1 cellular context compared by ENCODE assay signal in genomic region chrX:101390664-101391525, GRCh38.
A peak's percentile ranks its signal among the peaks of the same experiment; 100 is the strongest.
TF ChIP-seq lines count a peak whose summit lies in the region.

TSS of gene RPL36A (plus strand) at chrX:101391011. CDS start at chrX:101391044, 33 bp downstream.

TF ChIP-seq in HepG2, 621 proteins besides CTCF, POLR2A, EP300 and RAD21 (continued from another document and continues in another):
- no peak for TF ChIP-seq ZNF576 (CRISPR knock-in tag; IDR thresholded peaks at IDR 0.05)
- no peak for TF ChIP-seq HOXA9 (CRISPR knock-in tag; IDR thresholded peaks at IDR 0.05; ENCODE audit: borderline replicate concordance)
- no peak for TF ChIP-seq ZNF280B (CRISPR knock-in tag; IDR thresholded peaks at IDR 0.05; ENCODE audit: borderline replicate concordance)
- TF ChIP-seq HHEX (CRISPR knock-in tag; IDR thresholded peaks at IDR 0.05), result no peak
- TF ChIP-seq GABPA (IDR thresholded peaks at IDR 0.05; ENCODE audit: low read depth, low read length), result peak; percentile 64
- TF ChIP-seq GABPA (CRISPR knock-in tag; IDR thresholded peaks at IDR 0.05; ENCODE audit: low read depth), result peak; percentile 92
- TF ChIP-seq RXRA (CRISPR knock-in tag; IDR thresholded peaks at IDR 0.05), result no peak
- peak; percentile 36; the same call in 1 of the 2 replicates for TF ChIP-seq NRL (CRISPR knock-in tag; IDR thresholded peaks at IDR 0.05; ENCODE audit: borderline replicate concordance)
- TF ChIP-seq ZNF556 (CRISPR knock-in tag; IDR thresholded peaks at IDR 0.05; ENCODE audit: borderline replicate concordance), result no peak
- TF ChIP-seq DDIT3 (CRISPR knock-in tag; IDR thresholded peaks at IDR 0.05), result no peak
- TF ChIP-seq ZNF777 (CRISPR knock-in tag; IDR thresholded peaks at IDR 0.05), result no peak
- TF ChIP-seq HOXD1 (CRISPR knock-in tag; IDR thresholded peaks at IDR 0.05), result no peak
- TF ChIP-seq ZNF766 (CRISPR knock-in tag; IDR thresholded peaks at IDR 0.05; ENCODE audit: borderline replicate concordance), result no peak
- peak; percentile 81 for TF ChIP-seq SAP130 (CRISPR knock-in tag; IDR thresholded peaks at IDR 0.05; ENCODE audit: low read depth)
- TF ChIP-seq SOX13 (IDR thresholded peaks at IDR 0.05), result no peak
- TF ChIP-seq SOX13 (CRISPR knock-in tag; conservative IDR thresholded peaks at IDR 0.05 in 1 of 2, IDR thresholded peaks at IDR 0.05 in 1 of 2), result no peak
- TF ChIP-seq ZNF546 (CRISPR knock-in tag; conservative IDR thresholded peaks at IDR 0.05), result no peak
- 0 out of 2 replicates have a peak, but pooled peaks have one; percentile 24 for TF ChIP-seq ZNF724P (CRISPR knock-in tag; IDR thresholded peaks at IDR 0.05; ENCODE audit: borderline replicate concordance)
- no peak for TF ChIP-seq ZNF660 (CRISPR knock-in tag; IDR thresholded peaks at IDR 0.05; ENCODE audit: borderline replicate concordance, low read depth)
- no peak for TF ChIP-seq SRF (IDR thresholded peaks at IDR 0.05; ENCODE audit: low read depth, low read length)
- peak; percentile 83 for TF ChIP-seq DMAP1 (CRISPR knock-in tag; IDR thresholded peaks at IDR 0.05)
- TF ChIP-seq ERF (CRISPR knock-in tag; IDR thresholded peaks at IDR 0.05), result 0 out of 2 replicates have a peak, but pooled peaks have one; percentile 16
- TF ChIP-seq ZNF354B (CRISPR knock-in tag; IDR thresholded peaks at IDR 0.05), result no peak
- no peak for TF ChIP-seq RNF219 (CRISPR knock-in tag; IDR thresholded peaks at IDR 0.05)
- TF ChIP-seq E2F1 (CRISPR knock-in tag; IDR thresholded peaks at IDR 0.05), result no peak
- TF ChIP-seq KDM4B (CRISPR knock-in tag; IDR thresholded peaks at IDR 0.05), result no peak
- peak; percentile 73; the same call in 1 of the 2 replicates for TF ChIP-seq ZNF350 (CRISPR knock-in tag; IDR thresholded peaks at IDR 0.05; ENCODE audit: borderline replicate concordance, low read depth)
- TF ChIP-seq ZNF883 (CRISPR knock-in tag; IDR thresholded peaks at IDR 0.05; ENCODE audit: not compliant biosample characterization), result no peak
- peak; percentile 45 for TF ChIP-seq HOXA3 (CRISPR knock-in tag; IDR thresholded peaks at IDR 0.05)
- TF ChIP-seq CREBL2 (CRISPR knock-in tag; IDR thresholded peaks at IDR 0.05; ENCODE audit: borderline replicate concordance), result no peak
- TF ChIP-seq ZHX1 (CRISPR knock-in tag; IDR thresholded peaks at IDR 0.05; ENCODE audit: low read depth), result no peak
- TF ChIP-seq ZNF788 (CRISPR knock-in tag; IDR thresholded peaks at IDR 0.05; ENCODE audit: borderline replicate concordance), result peak; percentile 29; the same call in 1 of the 2 replicates
- no peak for TF ChIP-seq PBX2 (CRISPR knock-in tag; IDR thresholded peaks at IDR 0.05)
- no peak for TF ChIP-seq ZBTB4 (CRISPR knock-in tag; IDR thresholded peaks at IDR 0.05; ENCODE audit: borderline replicate concordance)
- TF ChIP-seq KDM1A (CRISPR knock-in tag; IDR thresholded peaks at IDR 0.05), result no peak
- TF ChIP-seq KLF13 (CRISPR knock-in tag; IDR thresholded peaks at IDR 0.05), result no peak
- TF ChIP-seq PHB2 (IDR thresholded peaks at IDR 0.05; ENCODE audit: partially characterized antibody), result no peak
- TF ChIP-seq ZNF652 (CRISPR knock-in tag; IDR thresholded peaks at IDR 0.05; ENCODE audit: borderline replicate concordance, low read depth), result no peak
- TF ChIP-seq POLR2AphosphoS5 (IDR thresholded peaks at IDR 0.05; ENCODE audit: low read depth, low read length), result peak; percentile 96
- TF ChIP-seq RFXANK (CRISPR knock-in tag; IDR thresholded peaks at IDR 0.05), result no peak
- TF ChIP-seq ZNF619 (CRISPR knock-in tag; IDR thresholded peaks at IDR 0.05), result no peak
- TF ChIP-seq CBFB (CRISPR knock-in tag; IDR thresholded peaks at IDR 0.05), result no peak
- TF ChIP-seq CBX1 (IDR thresholded peaks at IDR 0.05; ENCODE audit: low read depth), result no peak
- TF ChIP-seq SMAD3 (CRISPR knock-in tag; IDR thresholded peaks at IDR 0.05), result no peak
- TF ChIP-seq ZNF264 (CRISPR knock-in tag; IDR thresholded peaks at IDR 0.05), result no peak
- no peak for TF ChIP-seq MIXL1 (CRISPR knock-in tag; IDR thresholded peaks at IDR 0.05)
- no peak for TF ChIP-seq TBL1XR1 (IDR thresholded peaks at IDR 0.05; ENCODE audit: borderline replicate concordance, low read length, partially characterized antibody)
- no peak for TF ChIP-seq NFE2L2 (IDR thresholded peaks at IDR 0.05; ENCODE audit: low read length)
- TF ChIP-seq NFATC3 (CRISPR knock-in tag; IDR thresholded peaks at IDR 0.05), result no peak
- no peak for TF ChIP-seq ZBTB39 (CRISPR knock-in tag; IDR thresholded peaks at IDR 0.05)
- peak; percentile 62 for TF ChIP-seq ETV5 (CRISPR knock-in tag; IDR thresholded peaks at IDR 0.05; ENCODE audit: borderline replicate concordance)
- no peak for TF ChIP-seq ZBTB7A (CRISPR knock-in tag; IDR thresholded peaks at IDR 0.05)
- TF ChIP-seq ATRX (CRISPR knock-in tag; IDR thresholded peaks at IDR 0.05; ENCODE audit: borderline replicate concordance), result no peak
- TF ChIP-seq TFE3 (CRISPR knock-in tag; IDR thresholded peaks at IDR 0.05), result peak; percentile 48; the same call in 1 of the 2 replicates
- TF ChIP-seq ZNF530 (CRISPR knock-in tag; IDR thresholded peaks at IDR 0.05; ENCODE audit: low read depth), result no peak
- no peak for TF ChIP-seq HES4 (CRISPR knock-in tag; IDR thresholded peaks at IDR 0.05; ENCODE audit: borderline replicate concordance)
